Comparison of ENCODE assay signal across 10 cellular contexts in genomic region chr4:26179316-26179760, GRCh38.
DNase-seq lines count a peak whose midpoint lies in the region; ATAC-seq and TF ChIP-seq lines count a peak whose summit lies in the region.
"Had no signal": no experiment of that assay in that cellular context is flagged by ENCODE, and none has a peak within 500 bp of the region (broad histone marks: within the 10 kb centered on the region; RNA-seq: fewer than 3 reads in every experiment).

No MANE protein-coding gene starts in this region.

- TF ChIP-seq EP300 in sigmoid colon (IDR thresholded peaks at IDR 0.05) = no peak

- no peak for DNase-seq in activated T-cell treated with anti-CD3 and anti-CD28 coated beads, Interleukin-2, amount 50 U/mL, for 4 hours
- DNase-seq in activated T-cell treated with anti-CD3 and anti-CD28 coated beads for 4 hours (no peak), sigmoid colon (no peak)
- DNase-seq in stimulated activated CD8-positive, alpha-beta memory T cell treated with anti-CD3 and anti-CD28 coated beads, Interleukin-4, amount 100 ng/mL, for 48 hours = peak; percentile 45
- no peak for DNase-seq in central memory CD4-positive, alpha-beta T cell
- DNase-seq in NK-92 treated with Interleukin-12 subunit alpha and Interleukin-12 subunit beta, amount 100 ng/mL, for 24 hours (lab: John Stamatoyannopoulos, UW) = no peak

- no peaks in the 10 kb centered on the region for H3K36me3 Mint-ChIP-seq in activated T-cell treated with anti-CD3 and anti-CD28 coated beads, Interleukin-2, amount 50 U/mL, for 4 hours (ENCODE audit: insufficient read depth)

- 72 to 87% methylated on average over 6 of the region's 6 CpGs for WGBS in sigmoid colon, 2 donors

- H3K27me3 Mint-ChIP-seq in activated T-cell treated with anti-CD3 and anti-CD28 coated beads, Interleukin-2, amount 50 U/mL, for 4 hours (ENCODE audit: low read depth) = no peaks in the 10 kb centered on the region

- TF ChIP-seq POLR2A in sigmoid colon (IDR thresholded peaks at IDR 0.05) = no peak

- H3K9me3 ChIP-seq in sigmoid colon = no peaks in the 10 kb centered on the region
- H3K9me3 ChIP-seq: psoas muscle had no signal

- H3K36me3 ChIP-seq in sigmoid colon = no peaks in the 10 kb centered on the region

- H3K4me3 Mint-ChIP-seq in activated T-cell treated with anti-CD3 and anti-CD28 coated beads, Interleukin-2, amount 50 U/mL, for 4 hours = no peak overlapping the region

- peaks cover 0 to 25% (median 15%) of the 10 kb centered on the region in 4 donors for H3K4me1 ChIP-seq in sigmoid colon
- H3K4me1 ChIP-seq: psoas muscle had no signal

- TF ChIP-seq CTCF in sigmoid colon (IDR thresholded peaks at IDR 0.05) = no peak

- peak; percentile 58 to 69 for ATAC-seq in activated T-cell treated with anti-CD3 and anti-CD28 coated beads, Interleukin-2, amount 50 U/mL, for 4 hours
- peak; percentile 64 for ATAC-seq in GM21515 (IDR thresholded peaks at IDR 0.05; ENCODE audit: unreplicated experiment)
- peak; percentile 73 for ATAC-seq in HG03135 (IDR thresholded peaks at IDR 0.05; ENCODE audit: unreplicated experiment)

- intact Hi-C loops in sigmoid colon (cut with DNase I) = no loop called here

- peaks cover 17% of the 10 kb centered on the region for H3K4me1 Mint-ChIP-seq in activated T-cell treated with anti-CD3 and anti-CD28 coated beads, Interleukin-2, amount 50 U/mL, for 4 hours (ENCODE audit: low read depth)

- H3K9me3 Mint-ChIP-seq in activated T-cell treated with anti-CD3 and anti-CD28 coated beads, Interleukin-2, amount 50 U/mL, for 4 hours = peaks cover 3% of the 10 kb centered on the region

- H3K27me3 ChIP-seq in sigmoid colon = no peaks in the 10 kb centered on the region

- no peak overlapping the region for H3K4me3 ChIP-seq in sigmoid colon
- H3K4me3 ChIP-seq: psoas muscle had no signal

- H3K27ac ChIP-seq in sigmoid colon = no peak overlapping the region
- H3K27ac ChIP-seq: epithelial cell of prostate, psoas muscle had no signal
